In genomic region chr12:30968211-30968610, GRCh38 we compare ENCODE assay signal across 21 cellular contexts. TPM values are rescaled to one million over a fixed set of nuclear protein-coding genes. Genes with fewer than 3 reads are reported as not detected.
"Had no signal": no experiment of that assay in that cellular context is flagged by ENCODE, and none has a peak within 500 bp of the region (broad histone marks: within the 10 kb centered on the region; RNA-seq: fewer than 3 reads in every experiment).

No MANE protein-coding gene starts in this region.

- H3K27ac Mint-ChIP-seq: activated CD4-positive, alpha-beta memory T cell treated with anti-CD3 and anti-CD28 coated beads, Interleukin-2, amount 10 ng/mL, durations not matched to agents 7 days and 5 days; activated CD4-positive, alpha-beta T cell treated with anti-CD3 and anti-CD28 coated beads, Interleukin-2, amount 10 ng/mL, durations not matched to agents 24 days and 14 days; activated naive CD8-positive, alpha-beta T cell treated with anti-CD3 and anti-CD28 coated beads, Interleukin-2, amount 50 U/mL, for 24 hours; activated T-cell treated with anti-CD3 and anti-CD28 coated beads, Interleukin-2, amount 50 U/mL, for 72 hours; natural killer cell treated with Interleukin-12 subunit alpha and Interleukin-12 subunit beta and Interleukin-15 and Interleukin-18, amount 100 ng/mL, for 72 hours; stimulated activated naive B cell treated with anti-CD40 and anti-IgM and Interleukin-4, amounts not matched to agents 10 μg/mL and 1 μg/mL and 100 μg/mL, for 72 hours; T-helper 1 cell treated with Interleukin-12 subunit alpha and Interleukin-12 subunit beta and Interleukin-4 antibody, amounts not matched to agents 30 μg/mL and 1 μg/mL, for 36 hours had no signal

- H3K4me1 ChIP-seq: body of pancreas had no signal

- H3K27me3 ChIP-seq: body of pancreas, vagina had no signal

- H3K4me3 Mint-ChIP-seq: activated CD4-positive, alpha-beta memory T cell treated with anti-CD3 and anti-CD28 coated beads, Interleukin-2, amount 10 ng/mL, durations not matched to agents 7 days and 5 days; activated CD4-positive, alpha-beta T cell treated with anti-CD3 and anti-CD28 coated beads, Interleukin-2, amount 10 ng/mL, durations not matched to agents 24 days and 14 days; activated naive CD8-positive, alpha-beta T cell treated with anti-CD3 and anti-CD28 coated beads, Interleukin-2, amount 50 U/mL, for 24 hours; activated T-cell treated with anti-CD3 and anti-CD28 coated beads, Interleukin-2, amount 50 U/mL, for 72 hours; natural killer cell treated with Interleukin-12 subunit alpha and Interleukin-12 subunit beta and Interleukin-15 and Interleukin-18, amount 100 ng/mL, for 72 hours; stimulated activated naive B cell treated with anti-CD40 and anti-IgM and Interleukin-4, amounts not matched to agents 10 μg/mL and 1 μg/mL and 100 μg/mL, for 72 hours; T-helper 1 cell treated with Interleukin-12 subunit alpha and Interleukin-12 subunit beta and Interleukin-4 antibody, amounts not matched to agents 30 μg/mL and 1 μg/mL, for 36 hours had no signal

- H3K9me3 ChIP-seq: body of pancreas, vagina had no signal

- H3K4me2 ChIP-seq: smooth muscle cell had no signal

- H3K4me1 Mint-ChIP-seq: activated CD4-positive, alpha-beta memory T cell treated with anti-CD3 and anti-CD28 coated beads, Interleukin-2, amount 10 ng/mL, durations not matched to agents 7 days and 5 days; activated CD4-positive, alpha-beta T cell treated with anti-CD3 and anti-CD28 coated beads, Interleukin-2, amount 10 ng/mL, durations not matched to agents 24 days and 14 days; activated naive CD8-positive, alpha-beta T cell treated with anti-CD3 and anti-CD28 coated beads, Interleukin-2, amount 50 U/mL, for 24 hours had no signal

- H3K36me3 Mint-ChIP-seq: natural killer cell treated with Interleukin-12 subunit alpha and Interleukin-12 subunit beta and Interleukin-15 and Interleukin-18, amount 100 ng/mL, for 72 hours; stimulated activated naive B cell treated with anti-CD40 and anti-IgM and Interleukin-4, amounts not matched to agents 10 μg/mL and 1 μg/mL and 100 μg/mL, for 72 hours had no signal

- H3K36me3 ChIP-seq: vagina had no signal

- DNase-seq: activated CD4-positive, alpha-beta memory T cell treated with anti-CD3 and anti-CD28 coated beads, Interleukin-2, amount 10 ng/mL, durations not matched to agents 7 days and 5 days; activated CD4-positive, alpha-beta T cell treated with anti-CD3 and anti-CD28 coated beads, Interleukin-2, amount 10 ng/mL, durations not matched to agents 24 days and 14 days; activated CD4-positive, CD25-positive, alpha-beta regulatory T cell; activated effector memory CD4-positive, alpha-beta T cell treated with anti-CD3 and anti-CD28 coated beads, Interleukin-2, amount 50 U/mL, for 16 hours; activated naive CD4-positive, alpha-beta T cell treated with anti-CD3 and anti-CD28 coated beads, Interleukin-2, amount 50 U/mL, for 16 hours; activated naive CD8-positive, alpha-beta T cell treated with anti-CD3 and anti-CD28 coated beads, Interleukin-2, amount 50 U/mL, for 24 hours; activated T-cell treated with anti-CD3 and anti-CD28 coated beads, Interleukin-2, amount 50 U/mL, for 72 hours; body of pancreas; central memory CD4-positive, alpha-beta T cell; cortex of kidney; foreskin fibroblast; midbrain; stimulated activated CD4-positive, alpha-beta T cell treated with anti-CD3 and anti-CD28 coated beads, Interleukin-2, amount 100 ng/mL, for 48 hours; stimulated activated CD8-positive, alpha-beta memory T cell treated with anti-CD3 and anti-CD28 coated beads, Interleukin-4, amount 100 ng/mL, for 48 hours; stimulated activated naive B cell treated with anti-CD40 and anti-IgM and Interleukin-4, amounts not matched to agents 10 μg/mL and 1 μg/mL and 100 μg/mL, for 72 hours; trophoblast cell had no signal

- ATAC-seq: activated naive CD8-positive, alpha-beta T cell treated with anti-CD3 and anti-CD28 coated beads, Interleukin-2, amount 50 U/mL, for 24 hours; activated T-cell treated with anti-CD3 and anti-CD28 coated beads, Interleukin-2, amount 50 U/mL, for 72 hours; body of pancreas; natural killer cell treated with Interleukin-12 subunit alpha and Interleukin-12 subunit beta and Interleukin-15 and Interleukin-18, amount 100 ng/mL, for 72 hours; sciatic nerve; stimulated activated naive B cell treated with anti-CD40 and anti-IgM and Interleukin-4, amounts not matched to agents 10 μg/mL and 1 μg/mL and 100 μg/mL, for 72 hours had no signal

- H3K27ac ChIP-seq: body of pancreas, vagina had no signal

- H3K4me3 ChIP-seq: body of pancreas, smooth muscle cell, vagina had no signal

- H3K9me3 Mint-ChIP-seq: activated CD4-positive, alpha-beta memory T cell treated with anti-CD3 and anti-CD28 coated beads, Interleukin-2, amount 10 ng/mL, durations not matched to agents 7 days and 5 days; activated CD4-positive, alpha-beta T cell treated with anti-CD3 and anti-CD28 coated beads, Interleukin-2, amount 10 ng/mL, durations not matched to agents 24 days and 14 days; activated naive CD8-positive, alpha-beta T cell treated with anti-CD3 and anti-CD28 coated beads, Interleukin-2, amount 50 U/mL, for 24 hours; activated T-cell treated with anti-CD3 and anti-CD28 coated beads, Interleukin-2, amount 50 U/mL, for 72 hours; natural killer cell treated with Interleukin-12 subunit alpha and Interleukin-12 subunit beta and Interleukin-15 and Interleukin-18, amount 100 ng/mL, for 72 hours; stimulated activated naive B cell treated with anti-CD40 and anti-IgM and Interleukin-4, amounts not matched to agents 10 μg/mL and 1 μg/mL and 100 μg/mL, for 72 hours; T-helper 1 cell treated with Interleukin-12 subunit alpha and Interleukin-12 subunit beta and Interleukin-4 antibody, amounts not matched to agents 30 μg/mL and 1 μg/mL, for 36 hours had no signal

RNA-seq across cellular contexts. Expression of gene TSPAN11, which starts 41.7 kb away (rescaled TPM):
- total RNA-seq: activated CD4-positive, alpha-beta memory T cell treated with anti-CD3 and anti-CD28 coated beads, Interleukin-2, amount 10 ng/mL, durations not matched to agents 7 days and 5 days; activated CD4-positive, alpha-beta T cell treated with anti-CD3 and anti-CD28 coated beads, Interleukin-2, amount 10 ng/mL, durations not matched to agents 24 days and 14 days; natural killer cell treated with Interleukin-12 subunit alpha and Interleukin-12 subunit beta and Interleukin-15 and Interleukin-18, amount 100 ng/mL, for 72 hours had no signal
